8 cellular contexts compared by ENCODE assay signal in the genomic region with DNA sequence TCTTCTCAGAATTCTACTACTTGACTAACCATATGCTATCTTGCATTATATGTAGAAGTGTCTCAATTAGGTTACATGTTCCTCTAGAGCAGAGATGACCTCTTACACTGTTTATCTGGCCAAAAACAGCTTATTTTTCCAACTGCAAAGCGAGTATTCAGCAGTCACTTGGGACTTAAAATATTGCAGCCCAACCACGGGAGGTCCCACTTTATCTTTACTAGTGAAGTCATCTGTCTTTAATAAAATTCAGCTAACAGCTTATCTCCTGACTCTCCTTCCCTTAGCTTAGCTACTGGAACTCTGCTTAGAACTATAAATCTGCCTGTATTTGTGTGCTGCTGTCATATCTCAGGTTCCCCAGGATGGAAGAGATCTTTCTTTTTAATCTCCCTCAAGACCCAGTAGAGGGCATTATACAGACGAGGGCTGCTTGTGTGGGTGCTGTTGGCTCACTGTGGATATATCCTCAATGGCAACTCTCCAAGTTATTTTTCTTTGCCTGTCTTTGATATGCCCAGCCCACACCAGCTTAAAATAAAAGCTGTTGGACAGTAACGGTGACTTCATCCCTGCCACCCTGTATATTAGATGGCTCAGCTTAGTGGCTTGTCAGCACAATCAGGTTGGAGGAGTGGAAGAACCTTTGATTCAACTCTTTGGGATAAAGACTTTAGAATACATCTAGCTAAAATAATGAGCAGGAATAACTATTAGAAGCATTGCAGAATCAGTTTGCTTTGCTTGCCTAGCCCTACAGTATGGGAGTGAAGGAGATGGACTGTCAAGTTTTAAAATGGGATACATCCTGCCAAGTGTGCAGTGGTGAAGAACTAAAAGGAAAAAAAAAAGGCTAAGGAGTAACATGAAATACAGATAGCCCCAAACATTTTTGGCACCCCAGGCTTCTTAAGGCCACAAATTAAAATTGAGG. TPM values are rescaled to one million over a fixed set of nuclear protein-coding genes. Genes with fewer than 3 reads are reported as not detected.
A peak's percentile ranks its signal among the peaks of the same experiment; 100 is the strongest.
DNase-seq lines count a peak whose midpoint lies in the region; ATAC-seq and TF ChIP-seq lines count a peak whose summit lies in the region.

No MANE protein-coding gene starts in this region.

- peaks cover 81% of the 10 kb centered on the region for H3K4me1 Mint-ChIP-seq in activated CD4-positive, alpha-beta T cell treated with anti-CD3 and anti-CD28 coated beads for 36 hours

- no peak overlapping the region for H3K27ac ChIP-seq in Panc1 (ENCODE audit: low read length)
- peak overlapping the region; percentile 39 to 86 for H3K27ac ChIP-seq in coronary artery

- POLR2A ChIA-PET in activated CD4-positive, alpha-beta T cell treated with anti-CD3 and anti-CD28 coated beads for 36 hours (lab: Charles Lee) = interaction anchor here (0.7 to 2.6 kb wide), 3 partner anchors 9 to 231 kb away, joined by 3 to 10 read pairs (median 5); a partner anchor contains a TSS
- POLR2A ChIA-PET in Panc1 (lab: Charles Lee) = interaction anchor here (0.6 kb wide), 1 partner anchor 15 kb away, joined by 4 read pairs; no protein-coding TSS in a partner anchor

- no peak for TF ChIP-seq CTCF in Panc1 (IDR thresholded peaks at IDR 0.05)
- TF ChIP-seq CTCF in coronary artery (IDR thresholded peaks at IDR 0.05) = no peak
- no peak for TF ChIP-seq CTCF in mucosa of descending colon (IDR thresholded peaks at IDR 0.05)

- peak overlapping the region; percentile 73 for H3K27ac Mint-ChIP-seq in activated CD4-positive, alpha-beta T cell treated with anti-CD3 and anti-CD28 coated beads for 36 hours

- intact Hi-C loops in activated CD4-positive, alpha-beta T cell treated with anti-CD3 and anti-CD28 coated beads for 36 hours (cut with DNase I, micrococcal nuclease) = loop anchor here (5.0 to 10.0 kb wide), 4 partner anchors 135 to 385 kb away; a partner anchor contains a TSS
- intact Hi-C loops in Panc1 (cut with micrococcal nuclease; ENCODE audit: unreplicated experiment) (loop anchor here (5.0 kb wide), 1 partner anchor 58 kb away; no protein-coding TSS in a partner anchor), mucosa of descending colon (cut with DNase I, micrococcal nuclease) (loop anchor here (5.0 to 10.0 kb wide), 2 partner anchors 43 to 65 kb away; a partner anchor contains a TSS)

- in situ Hi-C loops in Panc1 (cut with HindIII; ENCODE audit: low pct_unique_long_range_greater_than_20kb, low sequenced_read_pairs) = no loop called here

- ATAC-seq in activated CD4-positive, alpha-beta T cell treated with anti-CD3 and anti-CD28 coated beads for 36 hours = no peak
- ATAC-seq in Panc1 (peak; percentile 75), mucosa of descending colon (peak; percentile 75), HG02571 (IDR thresholded peaks at IDR 0.05; ENCODE audit: unreplicated experiment) (no peak)

- H3K36me3 Mint-ChIP-seq in activated CD4-positive, alpha-beta T cell treated with anti-CD3 and anti-CD28 coated beads for 36 hours (ENCODE audit: low read depth) = peaks cover 72% of the 10 kb centered on the region

- H3K27me3 Mint-ChIP-seq in activated CD4-positive, alpha-beta T cell treated with anti-CD3 and anti-CD28 coated beads for 36 hours = no peaks in the 10 kb centered on the region

- H3K4me3 ChIP-seq in Panc1 (ENCODE audit: low read depth in 2 of 2, low read length in 2 of 2) (no peak overlapping the region), coronary artery (peak overlapping the region; percentile 39), mucosa of descending colon (no peak overlapping the region)

- no TSS peak for BruUV-seq in Panc1 (replicated peaks; lab: Mats Ljungman, UMichigan)

- H3K36me3 ChIP-seq in Panc1 (ENCODE audit: control insufficient read depth, insufficient read depth, low read length) (peaks cover 19% of the 10 kb centered on the region), mucosa of descending colon (ENCODE audit: low read depth) (no peaks in the 10 kb centered on the region)

- H3K4me1 ChIP-seq in Panc1 (ENCODE audit: control insufficient read depth, insufficient read depth, low read length) (peaks cover 2% of the 10 kb centered on the region; the same call in 1 of the 2 replicates), mucosa of descending colon (ENCODE audit: low read depth) (peaks cover 28% of the 10 kb centered on the region)

- H3K9me3 ChIP-seq in Panc1 (ENCODE audit: control insufficient read depth, insufficient read depth, low read depth, low read length) = no peaks in the 10 kb centered on the region
- H3K9me3 ChIP-seq in mucosa of descending colon = no peaks in the 10 kb centered on the region

- no peaks in the 10 kb centered on the region for H3K27me3 ChIP-seq in Panc1 (ENCODE audit: control insufficient read depth, insufficient read depth, low read length)

- no peaks in the 10 kb centered on the region for H3K9me3 Mint-ChIP-seq in activated CD4-positive, alpha-beta T cell treated with anti-CD3 and anti-CD28 coated beads for 36 hours (ENCODE audit: low read depth)

- no peak overlapping the region for H3K4me3 Mint-ChIP-seq in activated CD4-positive, alpha-beta T cell treated with anti-CD3 and anti-CD28 coated beads for 36 hours

- CTCF ChIA-PET in activated CD4-positive, alpha-beta T cell treated with anti-CD3 and anti-CD28 coated beads for 36 hours (lab: Charles Lee) = interaction anchor here (0.5 to 20.2 kb wide), 10 partner anchors 9 to 362 kb away, joined by 3 to 461 read pairs (median 3); a partner anchor contains a TSS
- CTCF ChIA-PET in Panc1 (lab: Charles Lee) = interaction anchor here (0.5 kb wide), 1 partner anchor 41 kb away, joined by 4 read pairs; no protein-coding TSS in a partner anchor

- DNase-seq in activated CD4-positive, alpha-beta T cell treated with anti-CD3 and anti-CD28 coated beads for 36 hours = no peak
- no peak for DNase-seq in activated CD4-positive, alpha-beta T cell treated with anti-CD3 and anti-CD28 coated beads for 48 hours
- DNase-seq in Panc1 (ENCODE audit: low read depth, low spot score) (no peak), coronary artery (ENCODE audit: low spot score) (no peak), mucosa of descending colon (peak in 1 of 3 donors; percentile 42), GM19240 (ENCODE audit: insufficient read length, low spot score) (no peak), HuH-7.5 (ENCODE audit: low spot score) (no peak)

RNA-seq across cellular contexts. Expression of a gene that starts 9.6 kb away (rescaled TPM):
- total RNA-seq in activated CD4-positive, alpha-beta T cell treated with anti-CD3 and anti-CD28 coated beads for 36 hours = 100 to 1,000 TPM; 197 to 240 TPM
- total RNA-seq in Panc1 (2021; ENCODE audit: unreplicated experiment) (207 TPM), mucosa of descending colon (100 to 1,000 TPM; 174 to 213 (median 194) TPM)
- polyA plus RNA-seq in Panc1 (2012; ENCODE audit: insufficient read length) = 208 TPM

RNA-seq across cellular contexts. Expression of a gene that starts 40.4 kb away (rescaled TPM):
- total RNA-seq in activated CD4-positive, alpha-beta T cell treated with anti-CD3 and anti-CD28 coated beads for 36 hours = 100 to 1,000 TPM; 185 to 265 TPM
- total RNA-seq in Panc1 (2021; ENCODE audit: unreplicated experiment) = 126 TPM
- 76.7 TPM for polyA plus RNA-seq in Panc1 (2012; ENCODE audit: insufficient read length)
- 100 to 1,000 TPM; 221 to 258 (median 236) TPM for total RNA-seq in mucosa of descending colon

Comparison
In these comparisons a context has a peak if more than half of its experiments do, and no peak if none do; other contexts are left out.
1. ATAC-seq: peak in Panc1 (single experiment) and mucosa of descending colon (single experiment); none in activated CD4-positive, alpha-beta T cell treated with anti-CD3 and anti-CD28 coated beads for 36 hours (single experiment) and HG02571 (single experiment).